ENCODE assay signal across 8 cellular contexts in the genomic region with DNA sequence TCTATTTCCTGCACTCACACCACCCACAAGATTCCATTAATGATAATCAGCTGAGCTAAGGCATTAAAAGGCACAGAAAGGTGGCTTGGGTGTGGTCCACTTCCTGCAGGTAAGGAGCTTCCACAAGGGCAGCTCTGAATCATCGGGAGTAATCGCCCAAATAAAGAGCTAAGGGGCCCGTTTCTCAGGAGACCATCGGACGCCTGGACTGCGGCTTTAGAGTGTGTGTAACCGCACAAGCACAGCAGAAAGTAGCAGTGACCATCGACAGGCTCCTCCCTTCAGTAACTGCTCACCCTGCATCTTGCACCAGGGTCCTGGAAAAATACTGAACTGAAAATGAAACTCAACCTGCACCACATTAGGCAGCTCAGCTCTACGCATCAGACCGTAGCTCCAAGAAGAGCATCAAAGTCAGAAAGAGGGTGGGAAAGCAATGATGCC. TPM values are rescaled to one million over a fixed set of nuclear protein-coding genes. Genes with fewer than 3 reads are reported as not detected.
A peak's percentile ranks its signal among the peaks of the same experiment; 100 is the strongest.
DNase-seq lines count a peak whose midpoint lies in the region; ATAC-seq and TF ChIP-seq lines count a peak whose summit lies in the region.

No MANE protein-coding gene starts in this region.

- H3K36me3 Mint-ChIP-seq in GM23338 (ENCODE audit: low read depth), result peaks cover 15% of the 10 kb centered on the region
- peaks cover 100% of the 10 kb centered on the region for H3K36me3 Mint-ChIP-seq in activated T-helper 17 cell treated with anti-CD3 and anti-CD28 coated beads, Interleukin-2, amount 50 U/mL, for 72 hours (ENCODE audit: low read depth)
- H3K36me3 Mint-ChIP-seq in stimulated activated memory B cell treated with anti-CD40 and anti-IgM and Interleukin-4, amounts not matched to agents 10 μg/mL and 1 μg/mL and 100 μg/mL, for 72 hours, result peaks cover 20% of the 10 kb centered on the region

- H3K79me2 ChIP-seq in GM23338 (replicated peaks; ENCODE audit: insufficient read depth), result peaks cover 100% of the 10 kb centered on the region

- no peaks in the 10 kb centered on the region for H3K36me3 ChIP-seq in GM23338 (ENCODE audit: insufficient read depth)

- H4K20me1 ChIP-seq in GM23338 (replicated peaks; ENCODE audit: insufficient read depth), result peaks cover 94% of the 10 kb centered on the region

- intact Hi-C loops in left ventricle myocardium superior (cut with micrococcal nuclease) (loop anchor here (10.0 kb wide), 1 partner anchor 96 kb away; no protein-coding TSS in a partner anchor), posterior vena cava (cut with DNase I) (loop anchor here (5.0 to 10.0 kb wide), 3 partner anchors 66 to 114 kb away; no protein-coding TSS in a partner anchor)

- peaks cover 87% of the 10 kb centered on the region for H3K4me1 ChIP-seq in GM23338 (ENCODE audit: insufficient read depth)

- peak overlapping the region; percentile 8; the same call in 1 of the 2 replicates for H3K4me3 ChIP-seq in GM23338

- peaks cover 89% of the 10 kb centered on the region for H3K4me1 Mint-ChIP-seq in GM23338
- peaks cover 76% of the 10 kb centered on the region for H3K4me1 Mint-ChIP-seq in activated T-helper 17 cell treated with anti-CD3 and anti-CD28 coated beads, Interleukin-2, amount 50 U/mL, for 72 hours
- peaks cover 97% of the 10 kb centered on the region for H3K4me1 Mint-ChIP-seq in stimulated activated memory B cell treated with anti-CD40 and anti-IgM and Interleukin-4, amounts not matched to agents 10 μg/mL and 1 μg/mL and 100 μg/mL, for 72 hours

- H3K27ac ChIP-seq in GM23338 (ENCODE audit: low read depth), result peak overlapping the region; percentile 73

- H3K27ac Mint-ChIP-seq in GM23338, result no peak overlapping the region
- H3K27ac Mint-ChIP-seq in activated T-helper 17 cell treated with anti-CD3 and anti-CD28 coated beads, Interleukin-2, amount 50 U/mL, for 72 hours, result peak overlapping the region; percentile 90
- peak overlapping the region; percentile 90 for H3K27ac Mint-ChIP-seq in stimulated activated memory B cell treated with anti-CD40 and anti-IgM and Interleukin-4, amounts not matched to agents 10 μg/mL and 1 μg/mL and 100 μg/mL, for 72 hours

- no peaks in the 10 kb centered on the region for H3K27me3 ChIP-seq in GM23338 (ENCODE audit: insufficient read depth)

- peak; percentile 87 for ATAC-seq in GM18508 (IDR thresholded peaks at IDR 0.05; ENCODE audit: insufficient read depth, unreplicated experiment)
- no peak for ATAC-seq in GM23338
- ATAC-seq in activated T-helper 17 cell treated with anti-CD3 and anti-CD28 coated beads, Interleukin-2, amount 50 U/mL, for 72 hours (replicated peaks), result peak; percentile 54
- ATAC-seq in left ventricle myocardium superior, result peak; percentile 45
- peak; percentile 94 for ATAC-seq in stimulated activated memory B cell treated with anti-CD40 and anti-IgM and Interleukin-4, amounts not matched to agents 10 μg/mL and 1 μg/mL and 100 μg/mL, for 72 hours

- no peak for TF ChIP-seq CTCF in GM23338 (conservative IDR thresholded peaks at IDR 0.05; ENCODE audit: low read depth in 2 of 2)

- peak overlapping the region; percentile 20; the same call in 1 of the 3 replicates for H3K4me3 Mint-ChIP-seq in GM23338
- H3K4me3 Mint-ChIP-seq in activated T-helper 17 cell treated with anti-CD3 and anti-CD28 coated beads, Interleukin-2, amount 50 U/mL, for 72 hours, result peak overlapping the region; percentile 90
- H3K4me3 Mint-ChIP-seq in stimulated activated memory B cell treated with anti-CD40 and anti-IgM and Interleukin-4, amounts not matched to agents 10 μg/mL and 1 μg/mL and 100 μg/mL, for 72 hours, result peak overlapping the region; percentile 68

- no peak overlapping the region for H2AFZ ChIP-seq in GM23338

- H3F3A ChIP-seq in GM23338 (replicated peaks; ENCODE audit: low read depth), result 0 out of 2 replicates have a peak, but pooled peaks cover 7% of the 10 kb centered on the region

- peak overlapping the region; percentile 27 for H3K4me2 ChIP-seq in GM23338

- peaks cover 6% of the 10 kb centered on the region for H3K27me3 Mint-ChIP-seq in GM23338 (ENCODE audit: insufficient read depth, low read depth, poor library complexity)
- no peaks in the 10 kb centered on the region for H3K27me3 Mint-ChIP-seq in activated T-helper 17 cell treated with anti-CD3 and anti-CD28 coated beads, Interleukin-2, amount 50 U/mL, for 72 hours
- no peaks in the 10 kb centered on the region for H3K27me3 Mint-ChIP-seq in stimulated activated memory B cell treated with anti-CD40 and anti-IgM and Interleukin-4, amounts not matched to agents 10 μg/mL and 1 μg/mL and 100 μg/mL, for 72 hours

- no peaks in the 10 kb centered on the region for H3K9me3 Mint-ChIP-seq in GM23338
- H3K9me3 Mint-ChIP-seq in activated T-helper 17 cell treated with anti-CD3 and anti-CD28 coated beads, Interleukin-2, amount 50 U/mL, for 72 hours, result peaks cover 3% of the 10 kb centered on the region
- H3K9me3 Mint-ChIP-seq in stimulated activated memory B cell treated with anti-CD40 and anti-IgM and Interleukin-4, amounts not matched to agents 10 μg/mL and 1 μg/mL and 100 μg/mL, for 72 hours, result no peaks in the 10 kb centered on the region

- no peak for DNase-seq in GM23338 (ENCODE audit: low spot score)
- DNase-seq in LoVo (ENCODE audit: low spot score), result peak; percentile 75
- no peak for DNase-seq in left ventricle myocardium superior
- no peak for DNase-seq in posterior vena cava (ENCODE audit: low spot score)
- DNase-seq in NCI-H345 treated with DMSO at 0.1 percent for 48 hours (lab: John Stamatoyannopoulos, UW; ENCODE audit: unreplicated experiment), result no peak

- no peaks in the 10 kb centered on the region for H3K9me2 ChIP-seq in GM23338 (ENCODE audit: insufficient read depth)

TF ChIP-seq in GM23338, 12 proteins besides CTCF, POLR2A, EP300 and RAD21 (continues in another document):
- no peak for TF ChIP-seq EZH2phosphoT487 (IDR thresholded peaks at IDR 0.05; ENCODE audit: unreplicated experiment)
- no peak for TF ChIP-seq EZH2 (IDR thresholded peaks at IDR 0.05; ENCODE audit: low read depth, unreplicated experiment)
- no peak for TF ChIP-seq ZNF331 (CRISPR knock-in tag; IDR thresholded peaks at IDR 0.05; ENCODE audit: low read depth)
- TF ChIP-seq ZNF114 (CRISPR knock-in tag; IDR thresholded peaks at IDR 0.05), result no peak
- TF ChIP-seq NANOG (IDR thresholded peaks at IDR 0.05; ENCODE audit: borderline replicate concordance), result no peak
- no peak for TF ChIP-seq CREB1 (CRISPR knock-in tag; IDR thresholded peaks at IDR 0.05; ENCODE audit: low read depth)
- no peak for TF ChIP-seq STAT1 (IDR thresholded peaks at IDR 0.05; ENCODE audit: unreplicated experiment)
- TF ChIP-seq POLR2AphosphoS5 (IDR thresholded peaks at IDR 0.05; ENCODE audit: low read depth), result no peak

RNA-seq across cellular contexts. Expression of gene STK24, which starts 6.0 kb away (rescaled TPM):
- 144 and 157 TPM in 2 replicates for total RNA-seq in GM23338 (2014; rRNA removed; shearing (Covaris generic))
- polyA plus RNA-seq in GM23338 (2016; fragmentation: Nextera tagmentation; extraction: Ambion mirVana), result 56.5 and 60.3 TPM in 2 replicates
- 100 to 1,000 TPM; 212 to 231 TPM for total RNA-seq in activated T-helper 17 cell treated with anti-CD3 and anti-CD28 coated beads, Interleukin-2, amount 50 U/mL, for 72 hours
- 71.7 TPM for total RNA-seq in left ventricle myocardium superior
- total RNA-seq in posterior vena cava, result 10 to 100 TPM; 57.3 to 62.6 TPM

Comparison
In these comparisons a context has a peak if more than half of its experiments do, and no peak if none do; other contexts are left out.
1. H3K4me3 Mint-ChIP-seq: peak in every context shown above with its lines; median percentile 90 in activated T-helper 17 cell treated with anti-CD3 and anti-CD28 coated beads, Interleukin-2, amount 50 U/mL, for 72 hours; 68 in stimulated activated memory B cell treated with anti-CD40 and anti-IgM and Interleukin-4, amounts not matched to agents 10 μg/mL and 1 μg/mL and 100 μg/mL, for 72 hours; 20 in GM23338.